ENCODE assay signal across 11 cellular contexts in the genomic region with DNA sequence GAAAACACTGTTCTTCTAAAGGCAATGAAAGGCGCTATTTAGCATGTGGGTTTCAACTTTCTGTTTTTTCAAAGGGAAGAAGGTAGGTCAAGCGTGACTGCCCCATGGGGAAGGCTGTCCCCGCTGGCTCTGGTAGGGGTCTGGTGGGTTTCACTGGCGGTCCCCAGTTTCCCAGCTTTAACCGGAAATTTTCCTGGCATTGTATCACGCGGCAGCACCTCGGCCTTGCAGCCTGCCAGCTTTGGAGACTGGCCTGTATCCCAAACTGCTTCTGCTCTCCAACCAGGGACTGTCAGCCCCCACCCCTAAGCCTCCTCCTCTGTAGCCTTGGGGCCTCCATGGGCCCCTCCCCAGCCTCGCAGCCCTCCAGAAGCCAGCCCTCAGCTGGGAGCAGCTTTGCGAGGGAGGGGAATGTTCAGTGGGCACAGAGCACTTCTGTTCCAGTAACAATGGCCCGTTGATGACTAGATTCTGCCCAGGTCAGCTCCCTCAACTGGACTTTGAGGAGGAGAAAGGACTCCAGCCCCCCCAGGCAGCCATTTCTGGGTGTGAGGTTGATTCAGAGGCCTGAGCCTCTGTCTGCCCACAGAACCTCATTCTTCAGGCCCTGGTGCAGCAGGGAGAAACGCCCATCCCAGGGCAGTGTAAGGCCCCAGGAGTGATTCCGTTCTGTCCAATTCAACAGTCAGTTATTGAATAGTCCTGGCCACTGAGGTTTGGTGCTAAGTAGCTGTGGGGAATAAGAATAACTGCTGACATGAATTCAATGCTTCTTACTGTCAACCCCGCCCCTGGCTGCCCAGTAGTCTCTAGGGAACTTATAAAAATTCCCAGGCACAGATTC. TPM values are rescaled to one million over a fixed set of nuclear protein-coding genes. Genes with fewer than 3 reads are reported as not detected.
DNase-seq lines count a peak whose midpoint lies in the region; ATAC-seq, FAIRE-seq and TF ChIP-seq lines count a peak whose summit lies in the region.
"Had no signal": no experiment of that assay in that cellular context is flagged by ENCODE, and none has a peak within 500 bp of the region (broad histone marks: within the 10 kb centered on the region; RNA-seq: fewer than 3 reads in every experiment).

No MANE protein-coding gene starts in this region.

- no peaks in the 10 kb centered on the region for H3K27me3 ChIP-seq in body of pancreas
- no peaks in the 10 kb centered on the region for H3K27me3 ChIP-seq in sigmoid colon

- CTCF ChIA-PET in GM10248 (lab: Yijun Ruan, JAX): interaction anchor here (1.6 to 1.9 kb wide), 2 partner anchors 11 to 67 kb away, joined by 5 read pairs; no protein-coding TSS in a partner anchor

- peak in 1 of 3 donors; percentile 4 for TF ChIP-seq POLR2A in body of pancreas (IDR thresholded peaks at IDR 0.05)
- no peak for TF ChIP-seq POLR2A in sigmoid colon (IDR thresholded peaks at IDR 0.05)

- H3K9me3 ChIP-seq in body of pancreas: no peaks in the 10 kb centered on the region
- no peaks in the 10 kb centered on the region for H3K9me3 ChIP-seq in sigmoid colon

- TF ChIP-seq EP300 in sigmoid colon (IDR thresholded peaks at IDR 0.05): no peak

- H3K36me3 ChIP-seq in body of pancreas (replicated peaks in 1 of 2; ENCODE audit: insufficient read depth in 1 of 2, low read depth in 2 of 2) (no peaks in the 10 kb centered on the region), sigmoid colon (no peaks in the 10 kb centered on the region)

- H3K27ac ChIP-seq in body of pancreas: peak overlapping the region; percentile 49 to 81 (median 75)
- H3K27ac ChIP-seq in sigmoid colon: peak overlapping the region; percentile 84 to 92 (median 87)
- H3K27ac ChIP-seq: VCaP had no signal

- no peak for TF ChIP-seq CTCF in GM10248 (IDR thresholded peaks at IDR 0.05; ENCODE audit: control extremely low read depth, extremely low read depth, low read depth, missing control alignments)
- no peak for TF ChIP-seq CTCF in body of pancreas (IDR thresholded peaks at IDR 0.05)
- TF ChIP-seq CTCF in sigmoid colon (IDR thresholded peaks at IDR 0.05): no peak

- intact Hi-C loops in body of pancreas (cut with DNase I): no loop called here
- intact Hi-C loops in sigmoid colon (cut with DNase I): no loop called here

- no peak for FAIRE-seq in urothelium cell line (lab: Jason Lieb, UNC)

- WGBS in body of pancreas, 2 donors: 45 to 50% methylated on average over 7 to 14 of the region's 14 CpGs
- 74 to 83% methylated on average over 14 of the region's 14 CpGs for WGBS in sigmoid colon, 2 donors

- peak; percentile 68 for ATAC-seq in body of pancreas
- no peak for ATAC-seq in GM18909 (IDR thresholded peaks at IDR 0.05; ENCODE audit: poor library complexity, unreplicated experiment)

- DNase-seq in GM10248 (ENCODE audit: extremely low spot score) (peak; percentile 13), body of pancreas (peak in 3 of 4 donors; percentile 33 to 63 (median 35)), inferior parietal cortex (ENCODE audit: extremely low spot score) (peak; percentile 88), sigmoid colon (peak; percentile 81), COR-L47 (lab: John Stamatoyannopoulos, UW) (no peak), urothelium cell line (ENCODE audit: low spot score) (no peak), NCI-H1092 treated with DMSO at 0.1 percent for 48 hours (lab: John Stamatoyannopoulos, UW) (no peak)
- DNase-seq: DMS 273 treated with DMSO at 0.1 percent for 48 hours, NCI-H187 treated with DMSO at 0.1 percent for 48 hours had no signal

- H3K4me1 ChIP-seq in body of pancreas (peaks cover 91% of the 10 kb centered on the region), sigmoid colon (peaks cover 0 to 100% (median 95%) of the 10 kb centered on the region in 4 donors)

- H3K4me3 ChIP-seq in body of pancreas (no peak overlapping the region), sigmoid colon (peak overlapping the region in 2 of 4 donors; percentile 11 to 12)

- POLR2A ChIA-PET in GM10248 (lab: Yijun Ruan, JAX): no interaction called here

RNA-seq across cellular contexts. Expression of a gene that starts 17.1 kb away (rescaled TPM):
- total RNA-seq in body of pancreas (10 to 100 TPM in 1 of 2 donors, 1 to 10 TPM in 1; 8.6 to 19.4 TPM), sigmoid colon (10 to 100 TPM; 12.8 to 25.5 (median 16.5) TPM)
- 1 to 10 TPM in 1 of 3 donors, under 1 TPM in 2; 0.23 to 3.6 (median 0.60) TPM for polyA plus RNA-seq in sigmoid colon

Comparison
In these comparisons a context has a peak if more than half of its experiments do, and no peak if none do; other contexts are left out.
1. DNase-seq: peak in GM10248 (single experiment), body of pancreas (3 of 4), inferior parietal cortex (single experiment) and sigmoid colon (single experiment); none in COR-L47 (single experiment), urothelium cell line (single experiment) and NCI-H1092 treated with DMSO at 0.1 percent for 48 hours (single experiment).